23 cellular contexts compared by ENCODE assay signal in genomic region chr19:40862333-40862732, GRCh38. TPM values are rescaled to one million over a fixed set of nuclear protein-coding genes. Genes with fewer than 3 reads are reported as not detected.
"Had no signal": no experiment of that assay in that cellular context is flagged by ENCODE, and none has a peak within 500 bp of the region (broad histone marks: within the 10 kb centered on the region; RNA-seq: fewer than 3 reads in every experiment).

No MANE protein-coding gene starts in this region.

- H3K36me3 ChIP-seq: adrenal gland, gastrocnemius medialis, suprapubic skin, upper lobe of left lung had no signal

- H3K27me3 Mint-ChIP-seq: activated CD4-positive, alpha-beta memory T cell treated with anti-CD3 and anti-CD28 coated beads for 36 hours had no signal

- H3K9me3 Mint-ChIP-seq: activated CD4-positive, alpha-beta memory T cell treated with anti-CD3 and anti-CD28 coated beads for 36 hours; activated T-cell treated with anti-CD3 and anti-CD28 coated beads, Interleukin-2, amount 50 U/mL, for 4 hours; effector memory CD8-positive, alpha-beta T cell; natural killer cell treated with Interleukin-12 subunit alpha and Interleukin-12 subunit beta and Interleukin-15 and Interleukin-18, amount 100 ng/mL, for 72 hours; T-cell had no signal

- H3K36me3 Mint-ChIP-seq: activated CD4-positive, alpha-beta memory T cell treated with anti-CD3 and anti-CD28 coated beads for 36 hours; natural killer cell treated with Interleukin-12 subunit alpha and Interleukin-12 subunit beta and Interleukin-15 and Interleukin-18, amount 100 ng/mL, for 72 hours; T-cell had no signal

- H3K4me3 Mint-ChIP-seq: activated CD4-positive, alpha-beta memory T cell treated with anti-CD3 and anti-CD28 coated beads for 36 hours; activated T-cell treated with anti-CD3 and anti-CD28 coated beads, Interleukin-2, amount 50 U/mL, for 4 hours; effector memory CD8-positive, alpha-beta T cell; natural killer cell treated with Interleukin-12 subunit alpha and Interleukin-12 subunit beta and Interleukin-15 and Interleukin-18, amount 100 ng/mL, for 72 hours; T-cell had no signal

- H3K27ac ChIP-seq: adrenal gland, gastrocnemius medialis, suprapubic skin, upper lobe of left lung had no signal

- H3K4me1 Mint-ChIP-seq: T-cell had no signal

- H3K27ac Mint-ChIP-seq: activated CD4-positive, alpha-beta memory T cell treated with anti-CD3 and anti-CD28 coated beads for 36 hours; effector memory CD8-positive, alpha-beta T cell; T-cell had no signal

- H3K9me3 ChIP-seq: adrenal gland, gastrocnemius medialis, suprapubic skin, upper lobe of left lung had no signal

- DNase-seq: activated CD4-positive, alpha-beta memory T cell treated with anti-CD3 and anti-CD28 coated beads for 36 hours; activated CD4-positive, CD25-positive, alpha-beta regulatory T cell treated with anti-CD3 and anti-CD28 coated beads, Interleukin-2, amount 50 U/mL, for 72 hours; activated effector memory CD4-positive, alpha-beta T cell treated with Interleukin-2 at 50 U/mL for 16 hours; activated naive CD4-positive, alpha-beta T cell treated with anti-CD3 and anti-CD28 coated beads, Interleukin-2, amount 50 U/mL, for 16 hours; activated T-cell treated with anti-CD3 and anti-CD28 coated beads, Interleukin-2, amount 50 U/mL, for 4 hours; adrenal gland; dermis blood vessel endothelial cell; effector memory CD8-positive, alpha-beta T cell; gastrocnemius medialis; mesendoderm; stimulated activated CD4-positive, alpha-beta T cell treated with anti-CD3 and anti-CD28 coated beads, Interleukin-15, amount 100 ng/mL, for 24 hours; stimulated activated CD4-positive, alpha-beta T cell treated with anti-CD3 and anti-CD28 coated beads, Interleukin-4, amount 100 ng/mL, for 1 hour; stimulated activated naive CD8-positive, alpha-beta T cell treated with anti-CD3 and anti-CD28 coated beads, Interleukin-15, Interleukin-2, amounts not matched to agents 100 U/mL and 50 U/mL, for 24 hours; T-cell; T-helper 9 cell; upper lobe of left lung had no signal

- ATAC-seq: activated T-cell treated with anti-CD3 and anti-CD28 coated beads, Interleukin-2, amount 50 U/mL, for 4 hours; effector memory CD8-positive, alpha-beta T cell; gastrocnemius medialis; natural killer cell treated with Interleukin-12 subunit alpha and Interleukin-12 subunit beta and Interleukin-15 and Interleukin-18, amount 100 ng/mL, for 72 hours; stimulated activated naive CD8-positive, alpha-beta T cell treated with anti-CD3 and anti-CD28 coated beads, Interleukin-15, Interleukin-2, amounts not matched to agents 100 U/mL and 50 U/mL, for 24 hours; T-cell had no signal

- H3K4me3 ChIP-seq: adrenal gland, gastrocnemius medialis, skin epidermis, suprapubic skin, upper lobe of left lung had no signal

- H3K27me3 ChIP-seq: adrenal gland, gastrocnemius medialis, suprapubic skin, upper lobe of left lung had no signal

- H3K4me1 ChIP-seq: adrenal gland, gastrocnemius medialis, suprapubic skin, upper lobe of left lung had no signal

RNA-seq across cellular contexts. Expression of gene CYP2A6, which starts 12.1 kb away (rescaled TPM):
- total RNA-seq: activated CD4-positive, alpha-beta memory T cell treated with anti-CD3 and anti-CD28 coated beads for 36 hours; chondrocyte; dermis blood vessel endothelial cell; epithelial cell of proximal tubule; kidney epithelial cell; natural killer cell treated with Interleukin-12 subunit alpha and Interleukin-12 subunit beta and Interleukin-15 and Interleukin-18, amount 100 ng/mL, for 72 hours; posterior vena cava; suprapubic skin had no signal

RNA-seq across cellular contexts. Expression of gene CYP2A7, which starts 19.7 kb away (rescaled TPM):
- total RNA-seq: activated CD4-positive, alpha-beta memory T cell treated with anti-CD3 and anti-CD28 coated beads for 36 hours; activated T-cell treated with anti-CD3 and anti-CD28 coated beads, Interleukin-2, amount 50 U/mL, for 4 hours; adrenal gland; chondrocyte; dermis blood vessel endothelial cell; epithelial cell of proximal tubule; gastrocnemius medialis; kidney epithelial cell; natural killer cell treated with Interleukin-12 subunit alpha and Interleukin-12 subunit beta and Interleukin-15 and Interleukin-18, amount 100 ng/mL, for 72 hours; posterior vena cava; suprapubic skin; T-cell had no signal
- polyA plus RNA-seq: adrenal gland had no signal
